In genomic region chr2:210363261-210363660, GRCh38 we compare ENCODE assay signal across 9 cellular contexts. TPM values are rescaled to one million over a fixed set of nuclear protein-coding genes. Genes with fewer than 3 reads are reported as not detected.
DNase-seq lines count a peak whose midpoint lies in the region; ATAC-seq and TF ChIP-seq lines count a peak whose summit lies in the region.
"Had no signal": no experiment of that assay in that cellular context is flagged by ENCODE, and none has a peak within 500 bp of the region (broad histone marks: within the 10 kb centered on the region; RNA-seq: fewer than 3 reads in every experiment).

No MANE protein-coding gene starts in this region.

- H3K9me3 ChIP-seq in RWPE2 (ENCODE audit: severe bottlenecking) (no peaks in the 10 kb centered on the region), transverse colon (no peaks in the 10 kb centered on the region)

- no peak for TF ChIP-seq EP300 in transverse colon (IDR thresholded peaks at IDR 0.05; ENCODE audit: low read depth)

- H3K36me3 Mint-ChIP-seq in progenitor cell of endocrine pancreas (ENCODE audit: insufficient read depth), result no peaks in the 10 kb centered on the region

- peaks cover 3% of the 10 kb centered on the region for H3K4me1 Mint-ChIP-seq in progenitor cell of endocrine pancreas (ENCODE audit: low read depth)

- no peak for TF ChIP-seq POLR2A in transverse colon (IDR thresholded peaks at IDR 0.05)

- TF ChIP-seq CTCF in RWPE2 (IDR thresholded peaks at IDR 0.05; ENCODE audit: poor library complexity, severe bottlenecking) (peak; percentile 16), progenitor cell of endocrine pancreas (IDR thresholded peaks at IDR 0.05; ENCODE audit: unreplicated experiment) (peak; percentile 30), transverse colon (IDR thresholded peaks at IDR 0.05) (no peak)

- H3K4me3 ChIP-seq in RWPE2 (ENCODE audit: severe bottlenecking) (no peak overlapping the region), transverse colon (no peak overlapping the region)

- H3K27ac ChIP-seq in RWPE2 (ENCODE audit: poor library complexity, severe bottlenecking) (no peak overlapping the region), transverse colon (no peak overlapping the region)

- H3K36me3 ChIP-seq in RWPE2 (ENCODE audit: low read depth) (no peaks in the 10 kb centered on the region), transverse colon (no peaks in the 10 kb centered on the region)

- DNase-seq in NCI-H748 (lab: John Stamatoyannopoulos, UW; ENCODE audit: unreplicated experiment), result peak; percentile 36
- no peak for DNase-seq in NCI-H748 treated with DMSO at 0.1 percent for 48 hours (lab: John Stamatoyannopoulos, UW)
- no peak for DNase-seq in RWPE2 (ENCODE audit: low spot score)
- no peak for DNase-seq in progenitor cell of endocrine pancreas (ENCODE audit: low spot score, unreplicated experiment)
- DNase-seq in transverse colon, result no peak
- no peak for DNase-seq in EL
- DNase-seq in nucleus accumbens (lab: John Stamatoyannopoulos, UW), result no peak
- DNase-seq: stimulated activated naive CD4-positive, alpha-beta T cell treated with Interleukin-2 at 50 U/mL for 16 hours had no signal

- H3K27me3 ChIP-seq in RWPE2 (ENCODE audit: insufficient read depth, poor library complexity, severe bottlenecking) (no peaks in the 10 kb centered on the region), transverse colon (no peaks in the 10 kb centered on the region)

- ATAC-seq in HG03103 (IDR thresholded peaks at IDR 0.05; ENCODE audit: low read depth, unreplicated experiment) (peak; percentile 62), RWPE2 (ENCODE audit: low read depth) (no peak)

- H3K4me1 ChIP-seq in RWPE2 (ENCODE audit: insufficient read depth, poor library complexity, severe bottlenecking) (no peaks in the 10 kb centered on the region), transverse colon (no peaks in the 10 kb centered on the region)

- peaks cover 3% of the 10 kb centered on the region for H3K9me3 Mint-ChIP-seq in progenitor cell of endocrine pancreas (ENCODE audit: low read depth)

- no peaks in the 10 kb centered on the region for H3K27me3 Mint-ChIP-seq in progenitor cell of endocrine pancreas

- H3K4me3 Mint-ChIP-seq in progenitor cell of endocrine pancreas (ENCODE audit: low read depth), result no peak overlapping the region

- no peak overlapping the region for H3K27ac Mint-ChIP-seq in progenitor cell of endocrine pancreas

- intact Hi-C loops in transverse colon (cut with DNase I; ENCODE audit: low total_unique reads), result no loop called here

- in situ Hi-C loops in transverse colon (cut with MboI; ENCODE audit: low pct_ligation_motif_present in 1 of 4, low pct_unique_long_range_greater_than_20kb in 1 of 4, low sequenced_read_pairs in 3 of 4), result no loop called here

RNA-seq across cellular contexts. Expression of gene MYL1, which starts 48.3 kb away (rescaled TPM):
- total RNA-seq in progenitor cell of endocrine pancreas (not detected in 2 replicates), transverse colon (1 to 10 TPM in 1 of 4 donors, under 1 TPM in 1, not detected in 2; 0.64 to 3.4 TPM)

Comparison
In these comparisons a context has a peak if more than half of its experiments do, and no peak if none do; other contexts are left out.
1. CTCF ChIP-seq: peak in RWPE2 (single experiment) and progenitor cell of endocrine pancreas (single experiment); none in transverse colon (0 of 5).